24 cellular contexts compared by ENCODE assay signal in the genomic region with DNA sequence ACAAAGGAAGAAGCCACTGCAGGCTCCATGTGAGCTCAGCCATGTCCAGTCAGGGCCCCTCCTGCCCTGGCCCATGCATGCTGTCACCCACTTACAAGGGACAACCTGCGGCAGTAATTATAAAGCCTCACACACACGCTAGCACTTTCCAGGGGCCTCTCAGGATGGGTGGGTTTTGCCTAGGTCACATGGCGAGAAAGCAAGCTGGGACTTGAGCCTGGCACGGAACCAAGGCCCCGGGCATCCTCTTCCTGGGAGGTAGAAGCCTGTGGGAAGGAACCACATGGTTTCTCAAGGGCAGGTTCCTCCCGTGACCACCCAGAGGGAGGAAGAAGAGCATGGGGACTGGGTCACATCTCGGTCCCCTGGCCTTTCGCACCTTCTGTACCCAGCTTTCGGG. TPM values are rescaled to one million over a fixed set of nuclear protein-coding genes. Genes with fewer than 3 reads are reported as not detected.
DNase-seq lines count a peak whose midpoint lies in the region; ATAC-seq, FAIRE-seq and TF ChIP-seq lines count a peak whose summit lies in the region.
"Had no signal": no experiment of that assay in that cellular context is flagged by ENCODE, and none has a peak within 500 bp of the region (broad histone marks: within the 10 kb centered on the region; RNA-seq: fewer than 3 reads in every experiment).

No MANE protein-coding gene starts in this region.

- no peaks in the 10 kb centered on the region for H3K9me2 ChIP-seq in MM.1S (replicated peaks; ENCODE audit: insufficient read depth, low read length)

- H4K20me1 ChIP-seq in MM.1S (ENCODE audit: insufficient read depth, low read length): no peaks in the 10 kb centered on the region; the same call in 1 of the 2 replicates

- DNase-seq in BE2C (peak; percentile 10), HPDE6-E6E7 (ENCODE audit: extremely low spot score) (peak; percentile 45), UCSD-AML1 (lab: John Stamatoyannopoulos, UW; ENCODE audit: unreplicated experiment) (peak; percentile 36), kidney (peak; percentile 66), OCI-M2 (lab: John Stamatoyannopoulos, UW; ENCODE audit: unreplicated experiment) (no peak), MM.1S (no peak), dorsolateral prefrontal cortex (no peak)
- DNase-seq: ACHN; activated B cell treated with CpG ODN at 0.5 μM for 24 hours; activated effector memory CD4-positive, alpha-beta T cell treated with Interleukin-2 at 50 U/mL for 16 hours; left cardiac atrium; NCI-H187 treated with DMSO at 0.1 percent for 48 hours; NCI-H82; ovary; stimulated activated naive B cell treated with anti-CD40 and anti-IgM and Interleukin-4, amounts not matched to agents 10 μg/mL and 1 μg/mL and 100 μg/mL, for 72 hours; T-helper 1 cell had no signal

- intact Hi-C loops in kidney (cut with DNase I) (loop anchor here (10.0 kb wide), 1 partner anchor 229 kb away; no protein-coding TSS in a partner anchor), dorsolateral prefrontal cortex (cut with DNase I) (loop anchor here in 1 of 2 donors (10.0 kb wide), 1 partner anchor 419 kb away; no protein-coding TSS in a partner anchor)

- H3K4me2 ChIP-seq in MM.1S (ENCODE audit: low read depth, low read length): no peak overlapping the region

- H3K36me3 ChIP-seq in BE2C: no peaks in the 10 kb centered on the region
- H3K36me3 ChIP-seq in kidney (ENCODE audit: control insufficient read depth in 1 of 2, insufficient read depth in 2 of 2, low read length in 2 of 2): peaks cover 5 to 13% of the 10 kb centered on the region in 2 donors
- H3K36me3 ChIP-seq in MM.1S (replicated peaks; ENCODE audit: insufficient read depth, low read length): no peaks in the 10 kb centered on the region
- H3K36me3 ChIP-seq: ovary had no signal

- H3K9me3 ChIP-seq in BE2C: no peaks in the 10 kb centered on the region
- no peaks in the 10 kb centered on the region for H3K9me3 ChIP-seq in kidney (ENCODE audit: control insufficient read depth in 1 of 2, low read length in 2 of 2)
- no peaks in the 10 kb centered on the region for H3K9me3 ChIP-seq in MM.1S (replicated peaks; ENCODE audit: insufficient read depth, low read length)
- H3K9me3 ChIP-seq: ascending aorta, ovary, vagina had no signal

- no peaks in the 10 kb centered on the region for H3K27me3 ChIP-seq in BE2C
- H3K27me3 ChIP-seq in MM.1S (replicated peaks; ENCODE audit: insufficient read depth, low read length): no peaks in the 10 kb centered on the region
- H3K27me3 ChIP-seq in dorsolateral prefrontal cortex: no peaks in the 10 kb centered on the region
- H3K27me3 ChIP-seq: ascending aorta, ovary, vagina had no signal

- TF ChIP-seq CTCF in BE2C (IDR thresholded peaks at IDR 0.05; ENCODE audit: low read depth, low read length) (no peak), kidney (IDR thresholded peaks at IDR 0.05; ENCODE audit: borderline replicate concordance, extremely low read depth, insufficient read depth) (no peak), MM.1S (IDR thresholded peaks at IDR 0.05; ENCODE audit: low read length) (no peak), dorsolateral prefrontal cortex (IDR thresholded peaks at IDR 0.05 in 54 of 56, conservative IDR thresholded peaks at IDR 0.05 in 2 of 56; ENCODE audit: low read depth in 1 of 56, partially characterized antibody in 56 of 56) (no peak)

- no peak overlapping the region for H2AFZ ChIP-seq in MM.1S (ENCODE audit: low read length)

- H3K27ac ChIP-seq in kidney (ENCODE audit: low read depth in 2 of 2, low read length in 2 of 2) (peak overlapping the region; percentile 50 to 63), MM.1S (ENCODE audit: low read length) (no peak overlapping the region), dorsolateral prefrontal cortex (no peak overlapping the region)
- H3K27ac ChIP-seq: ascending aorta, coronary artery, ovary, vagina had no signal

- H3F3A ChIP-seq in MM.1S (ENCODE audit: insufficient read depth, low read length): no peaks in the 10 kb centered on the region

- H3K9ac ChIP-seq in kidney (ENCODE audit: low read length in 2 of 2): peak overlapping the region in 1 of 2 donors; percentile 19
- H3K9ac ChIP-seq in MM.1S (ENCODE audit: low read length): no peak overlapping the region

- H3K4me1 ChIP-seq in BE2C (no peaks in the 10 kb centered on the region), kidney (ENCODE audit: control insufficient read depth in 1 of 2, insufficient read depth in 1 of 2, low read depth in 1 of 2, low read length in 2 of 2) (peaks cover 0 to 14% of the 10 kb centered on the region in 2 donors), MM.1S (ENCODE audit: low read length) (0 out of 2 replicates have a peak, but pooled peaks cover 3% of the 10 kb centered on the region)
- H3K4me1 ChIP-seq: ascending aorta had no signal

- ATAC-seq in GM21360 (IDR thresholded peaks at IDR 0.05; ENCODE audit: unreplicated experiment): no peak
- ATAC-seq: left cardiac atrium; stimulated activated naive B cell treated with anti-CD40 and anti-IgM and Interleukin-4, amounts not matched to agents 10 μg/mL and 1 μg/mL and 100 μg/mL, for 72 hours had no signal

- no peaks in the 10 kb centered on the region for H3K79me2 ChIP-seq in MM.1S (ENCODE audit: low read length)

- H3K4me3 ChIP-seq in BE2C (ENCODE audit: low read depth, low read length): no peak overlapping the region
- H3K4me3 ChIP-seq in kidney (ENCODE audit: low read length in 2 of 2): no peak overlapping the region
- no peak overlapping the region for H3K4me3 ChIP-seq in MM.1S (ENCODE audit: low read length)
- no peak overlapping the region for H3K4me3 ChIP-seq in dorsolateral prefrontal cortex
- H3K4me3 ChIP-seq: ascending aorta, coronary artery, ovary, skin epidermis, vagina had no signal

- FAIRE-seq in kidney (lab: Jason Lieb, UNC): no peak
- FAIRE-seq: GM18507 had no signal

RNA-seq across cellular contexts. Expression of a gene that starts 7.0 kb away (rescaled TPM):
- polyA plus RNA-seq in BE2C (2012; ENCODE audit: insufficient read depth, insufficient read length, low read depth): 7.1 TPM
- 10.9 TPM for total RNA-seq in kidney
- polyA plus RNA-seq in kidney (ENCODE audit: insufficient read depth, low read depth, low replicate concordance): 2.9 TPM
- 10 to 100 TPM in 71 of 120 experiments, 1 to 10 TPM in 49; 6.5 to 19.1 (median 10.3) TPM for total RNA-seq in dorsolateral prefrontal cortex

RNA-seq across cellular contexts. Expression of a gene that starts 7.8 kb away (rescaled TPM):
- polyA plus RNA-seq in BE2C (2012; ENCODE audit: insufficient read depth, insufficient read length, low read depth): 40.6 TPM
- total RNA-seq in kidney: 32.8 TPM
- 18.3 TPM for polyA plus RNA-seq in kidney (ENCODE audit: insufficient read depth, low read depth, low replicate concordance)
- total RNA-seq in dorsolateral prefrontal cortex: 10 to 100 TPM; 28.3 to 59.7 (median 41.9) TPM

RNA-seq across cellular contexts. Expression of a gene that starts 22.5 kb away (rescaled TPM):
- polyA plus RNA-seq in BE2C (2012; ENCODE audit: insufficient read depth, insufficient read length, low read depth): 3.8 TPM
- total RNA-seq in kidney: not detected
- polyA plus RNA-seq in kidney (ENCODE audit: insufficient read depth, low read depth, low replicate concordance): not detected
- total RNA-seq in dorsolateral prefrontal cortex: 10 to 100 TPM in 57 of 120 experiments, 1 to 10 TPM in 60, under 1 TPM in 1, not detected in 2; 0.37 to 38.0 (median 9.8) TPM
- total RNA-seq: activated B cell treated with CpG ODN at 0.5 μM for 24 hours; ascending aorta; CD8-positive, alpha-beta memory T cell; fibroblast of lung; left cardiac atrium; vagina had no signal
- polyA plus RNA-seq: CD8-positive, alpha-beta memory T cell; fibroblast of lung; ovary had no signal

RNA-seq across cellular contexts. Expression of a gene that starts 32.1 kb away (rescaled TPM):
- 49.0 TPM for polyA plus RNA-seq in BE2C (2012; ENCODE audit: insufficient read depth, insufficient read length, low read depth)
- 31.4 TPM for total RNA-seq in kidney
- 19.1 TPM for polyA plus RNA-seq in kidney (ENCODE audit: insufficient read depth, low read depth, low replicate concordance)
- total RNA-seq in dorsolateral prefrontal cortex: 10 to 100 TPM in 23 of 120 experiments, 1 to 10 TPM in 97; 4.7 to 17.4 (median 8.2) TPM

Comparison
In these comparisons a context has a peak if more than half of its experiments do, and no peak if none do; other contexts are left out.
1. DNase-seq: peak in BE2C (single experiment), HPDE6-E6E7 (single experiment), UCSD-AML1 (single experiment) and kidney (single experiment); none in OCI-M2 (single experiment), MM.1S (single experiment) and dorsolateral prefrontal cortex (0 of 10).
2. H3K27ac ChIP-seq: peak in kidney (2 of 2); none in MM.1S (single experiment) and dorsolateral prefrontal cortex (0 of 59).